8 cellular contexts compared by ENCODE assay signal in the genomic region with DNA sequence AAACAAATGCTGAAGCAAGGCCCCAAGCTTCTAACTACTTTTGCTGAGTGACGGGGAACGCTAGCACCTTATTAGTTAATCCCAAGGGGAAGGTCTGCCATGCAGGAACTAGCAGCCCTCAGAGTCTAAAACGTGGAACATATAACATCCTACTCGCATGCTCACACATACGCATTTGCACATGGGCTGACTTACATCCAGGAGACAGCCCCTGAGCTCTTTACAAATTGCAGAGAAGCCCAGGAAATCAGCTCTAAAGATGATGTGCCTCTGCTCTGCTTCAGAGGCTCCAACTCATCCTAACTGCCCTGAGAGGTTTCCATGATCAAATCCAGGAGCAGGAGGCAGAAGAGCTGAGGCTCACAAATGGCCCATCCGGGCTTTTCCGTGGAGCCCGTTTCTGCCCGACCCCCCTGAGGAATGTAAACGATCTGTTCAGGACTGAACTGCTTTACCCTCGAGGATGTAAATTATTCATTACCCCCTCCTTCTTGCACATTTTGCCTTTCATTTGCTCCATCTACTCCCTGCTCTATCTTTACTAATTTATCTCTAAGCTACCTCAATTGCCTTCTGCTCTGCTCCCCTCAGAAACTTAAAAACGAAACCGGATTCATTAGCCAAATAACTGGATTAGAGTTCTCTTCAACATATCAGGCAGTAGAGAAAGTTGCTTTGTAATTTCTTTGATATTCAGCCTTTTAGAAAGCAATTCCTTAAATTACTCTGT.
DNase-seq lines count a peak whose midpoint lies in the region; ATAC-seq lines count a peak whose summit lies in the region.

No MANE protein-coding gene starts in this region.

- CTCF ChIA-PET in activated naive CD4-positive, alpha-beta T cell treated with anti-CD3 and anti-CD28 coated beads for 36 hours (lab: Charles Lee) = interaction anchor here (0.8 to 3.6 kb wide), 18 partner anchors 8 to 692 kb away, joined by 3 to 54 read pairs (median 4); no protein-coding TSS in a partner anchor
- CTCF ChIA-PET in T-cell (lab: Charles Lee) = interaction anchor here (0.5 to 2.2 kb wide), 27 partner anchors 11 to 1680 kb away, joined by 3 to 18 read pairs (median 4); no protein-coding TSS in a partner anchor

- H3K27me3 Mint-ChIP-seq in activated naive CD4-positive, alpha-beta T cell treated with anti-CD3 and anti-CD28 coated beads for 36 hours (ENCODE audit: low read depth) = peaks cover 8% of the 10 kb centered on the region
- peaks cover 4 to 8% of the 10 kb centered on the region in 2 donors for H3K27me3 Mint-ChIP-seq in T-cell

- POLR2A ChIA-PET in T-cell (lab: Charles Lee) = interaction anchor here (0.5 to 0.6 kb wide), 3 partner anchors 202 to 275 kb away, joined by 3 to 5 read pairs (median 3); no protein-coding TSS in a partner anchor

- DNase-seq in activated naive CD4-positive, alpha-beta T cell treated with anti-CD3 and anti-CD28 coated beads for 36 hours = no peak
- DNase-seq in activated naive CD4-positive, alpha-beta T cell (lab: John Stamatoyannopoulos, UW) = no peak
- DNase-seq in T-cell = no peak
- DNase-seq in head of caudate nucleus = peak in 22 of 42 donors; percentile 26 to 71 (median 39)
- no peak for DNase-seq in skeletal muscle cell (ENCODE audit: low read depth)
- DNase-seq in NAMALWA (ENCODE audit: low spot score) = no peak
- DNase-seq in SIG-M5 (lab: John Stamatoyannopoulos, UW) = no peak
- no peak for DNase-seq in NK-92 (lab: John Stamatoyannopoulos, UW; ENCODE audit: unreplicated experiment)

- no peak overlapping the region for H3K27ac Mint-ChIP-seq in activated naive CD4-positive, alpha-beta T cell treated with anti-CD3 and anti-CD28 coated beads for 36 hours
- peak overlapping the region in 1 of 2 donors; percentile 11 for H3K27ac Mint-ChIP-seq in T-cell

- no peaks in the 10 kb centered on the region for H3K36me3 Mint-ChIP-seq in activated naive CD4-positive, alpha-beta T cell treated with anti-CD3 and anti-CD28 coated beads for 36 hours (ENCODE audit: low read depth)
- no peaks in the 10 kb centered on the region for H3K36me3 Mint-ChIP-seq in T-cell

- peak overlapping the region; percentile 47 for H3K4me3 Mint-ChIP-seq in activated naive CD4-positive, alpha-beta T cell treated with anti-CD3 and anti-CD28 coated beads for 36 hours
- H3K4me3 Mint-ChIP-seq in T-cell = peak overlapping the region; percentile 52 to 67 (median 59)

- intact Hi-C loops in activated naive CD4-positive, alpha-beta T cell treated with anti-CD3 and anti-CD28 coated beads for 36 hours (cut with micrococcal nuclease) = loop anchor here (5.0 kb wide), 7 partner anchors 427 to 1172 kb away; no protein-coding TSS in a partner anchor
- intact Hi-C loops in head of caudate nucleus (cut with DNase I) = loop anchor here (10.0 kb wide), 1 partner anchor 519 kb away; no protein-coding TSS in a partner anchor

- ATAC-seq in T-cell (replicated peaks in 1 of 4) = no peak

- H3K4me1 Mint-ChIP-seq in activated naive CD4-positive, alpha-beta T cell treated with anti-CD3 and anti-CD28 coated beads for 36 hours (ENCODE audit: low read depth) = peaks cover 8% of the 10 kb centered on the region
- peaks cover 7 to 11% (median 8%) of the 10 kb centered on the region in 3 donors for H3K4me1 Mint-ChIP-seq in T-cell

- peak overlapping the region; percentile 40 for H3K4me3 ChIP-seq in skeletal muscle cell (ENCODE audit: low read depth, low read length)

- H3K9me3 Mint-ChIP-seq in activated naive CD4-positive, alpha-beta T cell treated with anti-CD3 and anti-CD28 coated beads for 36 hours = no peaks in the 10 kb centered on the region
- no peaks in the 10 kb centered on the region for H3K9me3 Mint-ChIP-seq in T-cell

Comparison
In these comparisons a context has a peak if more than half of its experiments do, and no peak if none do; other contexts are left out.
1. DNase-seq: peak in head of caudate nucleus (22 of 42); none in activated naive CD4-positive, alpha-beta T cell treated with anti-CD3 and anti-CD28 coated beads for 36 hours (single experiment), activated naive CD4-positive, alpha-beta T cell (0 of 4), T-cell (0 of 34), skeletal muscle cell (single experiment), NAMALWA (single experiment), SIG-M5 (single experiment) and NK-92 (single experiment).